ENCODE assay signal across 2 cellular contexts in the genomic region with DNA sequence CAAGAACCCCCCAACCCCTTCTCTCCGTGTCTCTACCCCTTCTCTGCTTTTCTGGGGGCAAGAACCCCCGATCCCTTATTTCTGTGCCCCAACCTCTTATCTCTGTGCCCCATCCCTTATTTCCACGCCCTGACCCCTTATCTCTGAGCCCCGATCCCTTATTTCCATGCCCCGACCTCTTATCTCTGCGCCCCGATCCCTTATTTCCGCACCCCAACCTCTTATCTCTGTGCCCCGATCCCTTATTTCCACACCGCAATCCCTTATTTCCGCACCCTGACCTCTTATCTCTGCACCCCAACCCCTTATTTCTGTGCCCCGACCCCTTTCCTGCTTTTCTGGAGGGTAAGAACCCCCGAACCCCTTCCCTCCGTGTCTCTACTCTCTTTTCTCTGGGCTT. TPM values are rescaled to one million over a fixed set of nuclear protein-coding genes. Genes with fewer than 3 reads are reported as not detected.
"Had no signal": no experiment of that assay in that cellular context is flagged by ENCODE, and none has a peak within 500 bp of the region (broad histone marks: within the 10 kb centered on the region; RNA-seq: fewer than 3 reads in every experiment).

No MANE protein-coding gene starts in this region.

RNA-seq across cellular contexts. Expression of a gene that starts 46.2 kb away (rescaled TPM):
- total RNA-seq: G401, GM12878 had no signal
